Comparison of ENCODE assay signal across 1 cellular context in genomic region chr2:85503611-85504433, GRCh38.
TF ChIP-seq lines count a peak whose summit lies in the region.

No MANE protein-coding gene starts in this region.

TF ChIP-seq in IMR-90, 13 proteins besides CTCF, POLR2A, EP300 and RAD21:
- no peak for TF ChIP-seq NFE2L2 (IDR thresholded peaks at IDR 0.05; ENCODE audit: low read depth, low read length)
- no peak for TF ChIP-seq CEBPB (IDR thresholded peaks at IDR 0.05; ENCODE audit: low read depth, low read length)
- TF ChIP-seq SMC3 (IDR thresholded peaks at IDR 0.05; ENCODE audit: low read depth, low read length), result no peak
- no peak for TF ChIP-seq MXI1 (IDR thresholded peaks at IDR 0.05; ENCODE audit: borderline replicate concordance, low read depth, low read length)
- no peak for TF ChIP-seq RFX5 (IDR thresholded peaks at IDR 0.05; ENCODE audit: low read depth, low read length)
- no peak for TF ChIP-seq USF2 (IDR thresholded peaks at IDR 0.05; ENCODE audit: low read depth, low read length)
- no peak for TF ChIP-seq MAFK (IDR thresholded peaks at IDR 0.05; ENCODE audit: low read depth, low read length)
- no peak for TF ChIP-seq MAZ (IDR thresholded peaks at IDR 0.05; ENCODE audit: borderline replicate concordance, low read depth, low read length)
- no peak for TF ChIP-seq ELK1 (IDR thresholded peaks at IDR 0.05; ENCODE audit: borderline replicate concordance, low read depth, low read length)
- no peak for TF ChIP-seq CHD1 (IDR thresholded peaks at IDR 0.05; ENCODE audit: low read depth, low read length)
- TF ChIP-seq RCOR1 (IDR thresholded peaks at IDR 0.05; ENCODE audit: insufficient replicate concordance, low read length), result no peak
